Comparison of ENCODE assay signal across 12 cellular contexts in genomic region chr17:56297142-56297541, GRCh38.
DNase-seq lines count a peak whose midpoint lies in the region; ATAC-seq and TF ChIP-seq lines count a peak whose summit lies in the region.
"Had no signal": no experiment of that assay in that cellular context is flagged by ENCODE, and none has a peak within 500 bp of the region (broad histone marks: within the 10 kb centered on the region; RNA-seq: fewer than 3 reads in every experiment).

No MANE protein-coding gene starts in this region.

- H3K27ac ChIP-seq in right atrium auricular region = no peak overlapping the region

- H3K4me3 ChIP-seq in right atrium auricular region = no peak overlapping the region

- peak; percentile 88 for ATAC-seq in stimulated activated naive CD8-positive, alpha-beta T cell treated with anti-CD3 and anti-CD28 coated beads, Interleukin-15, Interleukin-2, amounts not matched to agents 100 U/mL and 50 U/mL, for 24 hours
- no peak for ATAC-seq in HG02981 (IDR thresholded peaks at IDR 0.05; ENCODE audit: unreplicated experiment)

- no peaks in the 10 kb centered on the region for H3K27me3 ChIP-seq in right atrium auricular region

- TF ChIP-seq POLR2A in erythroblast (IDR thresholded peaks at IDR 0.05; ENCODE audit: low read length) = no peak

- H3K9me3 Mint-ChIP-seq in T-helper 2 cell treated with Interferon-gamma antibody and Interleukin-4, amounts not matched to agents 5 μg/mL and 100 μg/mL, for 36 hours = no peaks in the 10 kb centered on the region
- H3K9me3 Mint-ChIP-seq: stimulated activated naive B cell treated with anti-CD40 and anti-IgM and Interleukin-4, amounts not matched to agents 10 μg/mL and 1 μg/mL and 100 μg/mL, for 72 hours had no signal

- peaks cover 1% of the 10 kb centered on the region for H3K36me3 Mint-ChIP-seq in T-helper 2 cell treated with Interferon-gamma antibody and Interleukin-4, amounts not matched to agents 5 μg/mL and 100 μg/mL, for 36 hours (ENCODE audit: low read depth)
- H3K36me3 Mint-ChIP-seq: stimulated activated naive B cell treated with anti-CD40 and anti-IgM and Interleukin-4, amounts not matched to agents 10 μg/mL and 1 μg/mL and 100 μg/mL, for 72 hours had no signal

- no peaks in the 10 kb centered on the region for H3K9me3 ChIP-seq in right atrium auricular region

- H3K27me3 Mint-ChIP-seq in T-helper 2 cell treated with Interferon-gamma antibody and Interleukin-4, amounts not matched to agents 5 μg/mL and 100 μg/mL, for 36 hours (ENCODE audit: low read depth) = peaks cover 12% of the 10 kb centered on the region
- H3K27me3 Mint-ChIP-seq: stimulated activated naive B cell treated with anti-CD40 and anti-IgM and Interleukin-4, amounts not matched to agents 10 μg/mL and 1 μg/mL and 100 μg/mL, for 72 hours had no signal

- TF ChIP-seq CTCF in right atrium auricular region (IDR thresholded peaks at IDR 0.05) = no peak

- H3K36me3 ChIP-seq in right atrium auricular region = no peaks in the 10 kb centered on the region

- peaks cover 33% of the 10 kb centered on the region for H3K4me1 Mint-ChIP-seq in T-helper 2 cell treated with Interferon-gamma antibody and Interleukin-4, amounts not matched to agents 5 μg/mL and 100 μg/mL, for 36 hours (ENCODE audit: low read depth)
- H3K4me1 Mint-ChIP-seq: stimulated activated naive B cell treated with anti-CD40 and anti-IgM and Interleukin-4, amounts not matched to agents 10 μg/mL and 1 μg/mL and 100 μg/mL, for 72 hours had no signal

- peak overlapping the region; percentile 75 for H3K4me3 Mint-ChIP-seq in T-helper 2 cell treated with Interferon-gamma antibody and Interleukin-4, amounts not matched to agents 5 μg/mL and 100 μg/mL, for 36 hours
- H3K4me3 Mint-ChIP-seq: stimulated activated naive B cell treated with anti-CD40 and anti-IgM and Interleukin-4, amounts not matched to agents 10 μg/mL and 1 μg/mL and 100 μg/mL, for 72 hours had no signal

- peak; percentile 60 for DNase-seq in activated CD8-positive, alpha-beta memory T cell treated with anti-CD3 and anti-CD28 coated beads for 24 hours
- no peak for DNase-seq in activated CD8-positive, alpha-beta memory T cell treated with anti-CD3 and anti-CD28 coated beads, Interleukin-2, amount 50 U/mL, for 4 hours
- DNase-seq in T-helper 2 cell treated with Interferon-gamma antibody and Interleukin-4, amounts not matched to agents 5 μg/mL and 100 μg/mL, for 36 hours (ENCODE audit: low spot score) = peak; percentile 50
- peak; percentile 30 for DNase-seq in fibroblast of gingiva (ENCODE audit: low read depth)
- DNase-seq in stimulated activated naive CD8-positive, alpha-beta T cell treated with anti-CD3 and anti-CD28 coated beads, Interleukin-15, Interleukin-2, amounts not matched to agents 100 U/mL and 50 U/mL, for 24 hours = peak; percentile 50
- DNase-seq in right atrium auricular region (ENCODE audit: low spot score) = no peak
- DNase-seq in erythroblast (lab: John Stamatoyannopoulos, UW) = no peak
- DNase-seq: aorta; hippocampal formation; NCI-H1092; stimulated activated naive B cell treated with anti-CD40 and anti-IgM and Interleukin-4, amounts not matched to agents 10 μg/mL and 1 μg/mL and 100 μg/mL, for 72 hours had no signal

- no peaks in the 10 kb centered on the region for H3K4me1 ChIP-seq in right atrium auricular region

- peak overlapping the region; percentile 77 for H3K27ac Mint-ChIP-seq in T-helper 2 cell treated with Interferon-gamma antibody and Interleukin-4, amounts not matched to agents 5 μg/mL and 100 μg/mL, for 36 hours
- H3K27ac Mint-ChIP-seq: stimulated activated naive B cell treated with anti-CD40 and anti-IgM and Interleukin-4, amounts not matched to agents 10 μg/mL and 1 μg/mL and 100 μg/mL, for 72 hours had no signal

Comparison
In these comparisons a context has a peak if more than half of its experiments do, and no peak if none do; other contexts are left out.
1. DNase-seq: peak in activated CD8-positive, alpha-beta memory T cell treated with anti-CD3 and anti-CD28 coated beads for 24 hours (single experiment), T-helper 2 cell treated with Interferon-gamma antibody and Interleukin-4, amounts not matched to agents 5 μg/mL and 100 μg/mL, for 36 hours (single experiment), fibroblast of gingiva (single experiment) and stimulated activated naive CD8-positive, alpha-beta T cell treated with anti-CD3 and anti-CD28 coated beads, Interleukin-15, Interleukin-2, amounts not matched to agents 100 U/mL and 50 U/mL, for 24 hours (single experiment); none in activated CD8-positive, alpha-beta memory T cell treated with anti-CD3 and anti-CD28 coated beads, Interleukin-2, amount 50 U/mL, for 4 hours (single experiment), right atrium auricular region (single experiment) and erythroblast (0 of 2).